ENCODE assay signal across 8 cellular contexts in the genomic region with DNA sequence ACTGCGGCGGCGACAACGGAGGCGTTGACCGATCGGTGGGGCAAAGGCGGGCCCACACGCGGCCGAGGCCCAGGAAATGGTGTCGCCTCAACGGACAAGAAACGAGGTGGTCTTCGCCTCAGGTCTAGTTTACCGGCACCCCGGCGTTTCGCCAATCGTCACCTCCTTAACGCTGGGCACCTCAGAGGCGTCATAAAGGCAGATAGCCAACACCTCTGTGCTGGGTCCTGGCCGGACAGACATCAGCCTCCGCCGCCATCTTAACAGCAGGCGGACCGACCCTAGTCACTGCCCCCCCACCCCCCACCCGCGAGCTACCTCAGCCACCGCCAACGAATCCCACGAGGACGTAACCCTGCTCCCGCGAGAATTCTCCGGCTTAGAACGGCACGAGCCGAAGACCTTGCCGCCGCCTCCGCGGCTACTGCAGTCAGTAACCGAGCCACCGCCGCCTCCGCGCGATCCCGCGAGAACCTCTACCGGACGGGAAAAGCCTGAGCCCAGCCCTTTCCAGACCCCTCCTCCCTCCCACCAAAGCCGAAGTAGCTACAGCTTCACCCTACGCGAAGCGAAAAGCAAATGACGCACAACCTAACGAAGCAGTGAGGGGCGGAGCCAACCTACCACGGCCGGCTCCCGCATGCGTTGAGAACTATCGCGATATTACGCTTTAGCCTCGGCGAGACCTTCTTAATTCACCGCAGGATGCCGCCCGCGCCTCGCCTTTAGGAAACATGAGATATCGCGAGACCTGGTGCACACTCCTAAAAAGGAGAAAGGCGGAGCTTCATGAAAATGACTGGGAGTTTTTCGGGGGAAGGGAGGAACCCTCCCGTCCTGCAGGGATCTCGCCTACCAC. TPM values are rescaled to one million over a fixed set of nuclear protein-coding genes. Genes with fewer than 3 reads are reported as not detected.
DNase-seq lines count a peak whose midpoint lies in the region; ATAC-seq, FAIRE-seq and TF ChIP-seq lines count a peak whose summit lies in the region.

No MANE protein-coding gene starts in this region.

- CTCF ChIA-PET in activated CD4-positive, alpha-beta T cell treated with anti-CD3 and anti-CD28 coated beads for 36 hours (lab: Charles Lee) = interaction anchor here (0.6 to 1.1 kb wide), 9 partner anchors 20 to 557 kb away, joined by 3 to 7 read pairs (median 3); no protein-coding TSS in a partner anchor

- H3K4me3 Mint-ChIP-seq in activated CD4-positive, alpha-beta T cell treated with anti-CD3 and anti-CD28 coated beads for 36 hours = peak overlapping the region; percentile 80

- peak; percentile 97 for DNase-seq in Ammon's horn (ENCODE audit: low spot score)
- DNase-seq in GM19239 (ENCODE audit: insufficient read length, low spot score) = peak; percentile 25
- DNase-seq in NCI-H510A treated with DMSO at 0.1 percent for 48 hours (lab: John Stamatoyannopoulos, UW) = peak; percentile 97
- peak; percentile 94 for DNase-seq in activated CD4-positive, alpha-beta T cell treated with anti-CD3 and anti-CD28 coated beads for 36 hours
- peak; percentile 88 for DNase-seq in kidney epithelial cell (ENCODE audit: low read depth)
- DNase-seq in stimulated activated CD4-positive, alpha-beta T cell treated with anti-CD3 and anti-CD28 coated beads, Interleukin-15, amount 100 ng/mL, for 24 hours = peak; percentile 92

- no peaks in the 10 kb centered on the region for H3K9me3 Mint-ChIP-seq in activated CD4-positive, alpha-beta T cell treated with anti-CD3 and anti-CD28 coated beads for 36 hours (ENCODE audit: low read depth)

- H3K36me3 Mint-ChIP-seq in activated CD4-positive, alpha-beta T cell treated with anti-CD3 and anti-CD28 coated beads for 36 hours (ENCODE audit: low read depth) = peaks cover 49% of the 10 kb centered on the region

- H3K27me3 Mint-ChIP-seq in activated CD4-positive, alpha-beta T cell treated with anti-CD3 and anti-CD28 coated beads for 36 hours = no peaks in the 10 kb centered on the region

- no peaks in the 10 kb centered on the region for H3K36me3 ChIP-seq in kidney epithelial cell (ENCODE audit: control insufficient read depth, insufficient read depth, low read length)

- H3K4me1 Mint-ChIP-seq in activated CD4-positive, alpha-beta T cell treated with anti-CD3 and anti-CD28 coated beads for 36 hours = peaks cover 28% of the 10 kb centered on the region

- peak; percentile 66 for ATAC-seq in HG03442 (IDR thresholded peaks at IDR 0.05; ENCODE audit: unreplicated experiment)
- ATAC-seq in activated CD4-positive, alpha-beta T cell treated with anti-CD3 and anti-CD28 coated beads for 36 hours = peak; percentile 76

- peak overlapping the region; percentile 74 for H3K4me3 ChIP-seq in kidney epithelial cell (ENCODE audit: low read depth, low read length)

- H3K27me3 ChIP-seq in kidney epithelial cell (ENCODE audit: control insufficient read depth, insufficient read depth, low read length) = no peaks in the 10 kb centered on the region

- peak overlapping the region; percentile 93 for H3K27ac Mint-ChIP-seq in activated CD4-positive, alpha-beta T cell treated with anti-CD3 and anti-CD28 coated beads for 36 hours

- TF ChIP-seq CTCF in kidney epithelial cell (IDR thresholded peaks at IDR 0.05; ENCODE audit: insufficient read depth, low read length, poor library complexity, severe bottlenecking) = no peak

- peak overlapping the region; percentile 82 for H3K27ac ChIP-seq in cingulate gyrus (ENCODE audit: low read depth, low read length)

- peak; percentile 14 for FAIRE-seq in GM19239 (lab: Jason Lieb, UNC)

- intact Hi-C loops in activated CD4-positive, alpha-beta T cell treated with anti-CD3 and anti-CD28 coated beads for 36 hours (cut with DNase I, micrococcal nuclease) = loop anchor here (1.0 to 10.0 kb wide), 16 partner anchors 31 to 1481 kb away; partner anchors contain the start of genes FAM120C (in 2 of the 2), PHF8 (in 2 of the 2), MAGED2 (in 1 of the 2) and RIBC1 (in 1 of the 2)

- POLR2A ChIA-PET in activated CD4-positive, alpha-beta T cell treated with anti-CD3 and anti-CD28 coated beads for 36 hours (lab: Charles Lee) = interaction anchor here (0.5 to 2.8 kb wide), 9 partner anchors 27 to 955 kb away, joined by 3 to 42 read pairs (median 4); partner anchors contain the start of gene SMC1A

RNA-seq across cellular contexts. Expression of gene HUWE1, which starts 2.7 kb away (rescaled TPM):
- 100 to 1,000 TPM; 513 to 554 TPM for total RNA-seq in activated CD4-positive, alpha-beta T cell treated with anti-CD3 and anti-CD28 coated beads for 36 hours
- 121 and 147 TPM in 2 replicates for total RNA-seq in kidney epithelial cell

Comparison
In these comparisons a context has a peak if more than half of its experiments do, and no peak if none do; other contexts are left out.
1. Peak in every context shown above with its lines: DNase-seq, ATAC-seq, H3K4me3 ChIP-seq and H3K27ac ChIP-seq.
2. DNase-seq: peak in every context shown above with its lines; median percentile 97 in Ammon's horn; 97 in NCI-H510A treated with DMSO at 0.1 percent for 48 hours; 94 in activated CD4-positive, alpha-beta T cell treated with anti-CD3 and anti-CD28 coated beads for 36 hours; 92 in stimulated activated CD4-positive, alpha-beta T cell treated with anti-CD3 and anti-CD28 coated beads, Interleukin-15, amount 100 ng/mL, for 24 hours; 88 in kidney epithelial cell; 25 in GM19239.